8 cellular contexts compared by ENCODE assay signal in the genomic region with DNA sequence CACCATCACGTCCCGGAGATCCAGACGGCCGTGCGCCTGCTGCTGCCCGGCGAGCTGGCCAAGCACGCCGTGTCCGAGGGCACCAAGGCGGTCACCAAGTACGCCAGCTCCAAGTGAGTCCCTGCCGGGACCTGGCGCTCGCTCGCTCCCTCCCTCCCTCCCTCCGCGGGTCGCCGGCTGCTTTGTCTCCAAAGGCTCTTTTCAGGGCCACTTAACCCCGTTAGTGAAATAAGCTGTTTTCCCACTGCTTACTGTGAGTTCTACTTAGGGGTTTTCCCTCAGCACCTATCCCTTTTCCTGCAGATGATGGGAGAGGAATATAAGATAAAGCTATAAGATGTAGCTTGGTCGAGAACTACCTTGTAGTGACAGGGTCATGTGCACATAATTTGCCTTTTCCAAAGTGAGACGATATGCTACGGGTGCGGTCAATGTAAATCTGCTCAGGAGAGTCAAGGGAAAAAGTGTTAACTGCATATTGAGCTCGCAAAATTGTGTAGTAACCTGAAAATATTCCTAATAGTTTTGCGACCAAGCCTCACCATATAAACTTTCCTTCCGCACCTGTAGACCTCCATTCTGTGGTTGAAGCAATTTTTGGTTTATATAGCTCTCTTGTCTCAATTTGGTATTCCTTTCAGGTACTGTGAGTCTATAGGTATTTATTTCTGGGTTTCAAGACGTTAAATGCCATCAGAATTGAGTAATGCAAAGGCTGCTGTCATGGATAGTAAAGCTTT. TPM values are rescaled to one million over a fixed set of nuclear protein-coding genes. Genes with fewer than 3 reads are reported as not detected.
A peak's percentile ranks its signal among the peaks of the same experiment; 100 is the strongest.
DNase-seq lines count a peak whose midpoint lies in the region; ATAC-seq lines count a peak whose summit lies in the region.

No MANE protein-coding gene starts in this region.

- H3K27me3 Mint-ChIP-seq in CD4-positive, alpha-beta memory T cell: no peaks in the 10 kb centered on the region
- no peaks in the 10 kb centered on the region for H3K27me3 Mint-ChIP-seq in dendritic cell treated with granulocyte-macrophage colony-stimulating factor and Interleukin-4, amounts not matched to agents 40 ng/mL and 50 ng/mL, for 4 days

- H3K27me3 ChIP-seq in CD4-positive, alpha-beta memory T cell (ENCODE audit: insufficient read depth, low read length): no peaks in the 10 kb centered on the region
- H3K27me3 ChIP-seq in NT2/D1 (ENCODE audit: insufficient read depth, insufficient read length) (no peaks in the 10 kb centered on the region), muscle layer of duodenum (ENCODE audit: low read depth, low read length) (no peaks in the 10 kb centered on the region)

- peak overlapping the region; percentile 56 to 74 for H3K4me3 ChIP-seq in CD4-positive, alpha-beta memory T cell (ENCODE audit: low read length in 2 of 2)
- H3K4me3 ChIP-seq in NT2/D1 (ENCODE audit: insufficient read length, low read depth): peak overlapping the region; percentile 82
- peak overlapping the region; percentile 60 to 81 for H3K4me3 ChIP-seq in muscle layer of duodenum (ENCODE audit: low read depth in 1 of 2, low read length in 2 of 2)

- CTCF ChIA-PET in CD4-positive, alpha-beta memory T cell (lab: Charles Lee; ENCODE audit: partially characterized antibody): interaction anchor here (1.8 kb wide), 1 partner anchor 44 kb away, joined by 9 read pairs; a partner anchor contains a TSS

- peak overlapping the region; percentile 85 to 96 (median 89) for H3K27ac Mint-ChIP-seq in CD4-positive, alpha-beta memory T cell
- peak overlapping the region; percentile 79 for H3K27ac Mint-ChIP-seq in dendritic cell treated with granulocyte-macrophage colony-stimulating factor and Interleukin-4, amounts not matched to agents 40 ng/mL and 50 ng/mL, for 4 days

- peaks cover 35 to 50% (median 41%) of the 10 kb centered on the region in 4 donors for H3K4me1 Mint-ChIP-seq in CD4-positive, alpha-beta memory T cell
- H3K4me1 Mint-ChIP-seq in dendritic cell treated with granulocyte-macrophage colony-stimulating factor and Interleukin-4, amounts not matched to agents 40 ng/mL and 50 ng/mL, for 4 days (ENCODE audit: low read depth): peaks cover 42% of the 10 kb centered on the region

- peak in 2 of 5 donors; percentile 12 to 14 for DNase-seq in CD4-positive, alpha-beta memory T cell
- no peak for DNase-seq in NT2/D1 (ENCODE audit: low read depth, low spot score)
- DNase-seq in SW 1271 (lab: John Stamatoyannopoulos, UW): no peak
- no peak for DNase-seq in NCI-H2107 (lab: John Stamatoyannopoulos, UW)
- no peak for DNase-seq in EL

- H3K4me3 Mint-ChIP-seq in CD4-positive, alpha-beta memory T cell: peak overlapping the region; percentile 84 to 93 (median 89)
- H3K4me3 Mint-ChIP-seq in dendritic cell treated with granulocyte-macrophage colony-stimulating factor and Interleukin-4, amounts not matched to agents 40 ng/mL and 50 ng/mL, for 4 days: peak overlapping the region; percentile 70

- POLR2A ChIA-PET in CD4-positive, alpha-beta memory T cell (lab: Charles Lee; ENCODE audit: partially characterized antibody): interaction anchor here (0.7 to 7.9 kb wide), 8 partner anchors 30 to 520 kb away, joined by 3 to 526 read pairs (median 5); partner anchors contain the start of genes BOLA1, PLEKHO1, RPRD2 and SF3B4

- H3K9me3 ChIP-seq in CD4-positive, alpha-beta memory T cell (ENCODE audit: control insufficient read depth in 1 of 2, low read length in 2 of 2): no peaks in the 10 kb centered on the region
- H3K9me3 ChIP-seq in NT2/D1 (ENCODE audit: insufficient read depth, low read length): no peaks in the 10 kb centered on the region
- H3K9me3 ChIP-seq in muscle layer of duodenum (ENCODE audit: control insufficient read depth in 1 of 2, low read length in 2 of 2): no peaks in the 10 kb centered on the region

- peaks cover 8 to 25% of the 10 kb centered on the region in 2 donors for H3K36me3 Mint-ChIP-seq in CD4-positive, alpha-beta memory T cell
- peaks cover 29% of the 10 kb centered on the region for H3K36me3 Mint-ChIP-seq in dendritic cell treated with granulocyte-macrophage colony-stimulating factor and Interleukin-4, amounts not matched to agents 40 ng/mL and 50 ng/mL, for 4 days (ENCODE audit: low read depth)

- intact Hi-C loops in CD4-positive, alpha-beta memory T cell (cut with micrococcal nuclease): no loop called here
- intact Hi-C loops in dendritic cell treated with granulocyte-macrophage colony-stimulating factor and Interleukin-4, amounts not matched to agents 40 ng/mL and 50 ng/mL, for 4 days (cut with micrococcal nuclease): no loop called here

- H3K9me3 Mint-ChIP-seq in CD4-positive, alpha-beta memory T cell: no peaks in the 10 kb centered on the region
- H3K9me3 Mint-ChIP-seq in dendritic cell treated with granulocyte-macrophage colony-stimulating factor and Interleukin-4, amounts not matched to agents 40 ng/mL and 50 ng/mL, for 4 days: no peaks in the 10 kb centered on the region

- peaks cover 40% of the 10 kb centered on the region for H3K4me1 ChIP-seq in CD4-positive, alpha-beta memory T cell (ENCODE audit: insufficient read depth, low read length)
- peaks cover 3% of the 10 kb centered on the region for H3K4me1 ChIP-seq in NT2/D1 (ENCODE audit: insufficient read depth, insufficient read length)
- H3K4me1 ChIP-seq in muscle layer of duodenum (ENCODE audit: control insufficient read depth in 1 of 2, insufficient read depth in 2 of 2, low read length in 2 of 2): peaks cover 13 to 19% of the 10 kb centered on the region in 2 donors

- ATAC-seq in GM19395 (IDR thresholded peaks at IDR 0.05; ENCODE audit: unreplicated experiment): no peak

- H3K36me3 ChIP-seq in CD4-positive, alpha-beta memory T cell (ENCODE audit: insufficient read depth, low read length): no peaks in the 10 kb centered on the region
- H3K36me3 ChIP-seq in NT2/D1 (ENCODE audit: insufficient read depth, insufficient read length, low read length) (peaks cover 25% of the 10 kb centered on the region), muscle layer of duodenum (ENCODE audit: control insufficient read depth in 1 of 2, insufficient read depth in 2 of 2, low read length in 2 of 2) (no peaks in the 10 kb centered on the region)

- H3K9ac ChIP-seq in NT2/D1 (ENCODE audit: insufficient read length, low read depth): peak overlapping the region; percentile 94

- peak overlapping the region; percentile 69 for H3K27ac ChIP-seq in CD4-positive, alpha-beta memory T cell (ENCODE audit: low read depth, low read length)
- H3K27ac ChIP-seq in muscle layer of duodenum (ENCODE audit: low read length): peak overlapping the region; percentile 94

RNA-seq across cellular contexts. Expression of gene BOLA1, which starts 55.9 kb away (rescaled TPM):
- total RNA-seq in CD4-positive, alpha-beta memory T cell: 10 to 100 TPM; 25.2 TPM
- polyA plus RNA-seq in CD4-positive, alpha-beta memory T cell: 10 to 100 TPM; 25.2 to 31.4 TPM
